ENCODE assay signal across 8 cellular contexts in genomic region chr11:111454561-111455192, GRCh38. TPM values are rescaled to one million over a fixed set of nuclear protein-coding genes. Genes with fewer than 3 reads are reported as not detected.
DNase-seq lines count a peak whose midpoint lies in the region; ATAC-seq, FAIRE-seq and TF ChIP-seq lines count a peak whose summit lies in the region.

No MANE protein-coding gene starts in this region.

- H3K27me3 Mint-ChIP-seq in CD4-positive, CD25-positive, alpha-beta regulatory T cell: no peaks in the 10 kb centered on the region
- H3K27me3 Mint-ChIP-seq in astrocyte (ENCODE audit: low read depth, unreplicated experiment): peaks cover 33% of the 10 kb centered on the region

- H3K9ac ChIP-seq in SK-N-MC (ENCODE audit: insufficient read length) (no peak overlapping the region), astrocyte (ENCODE audit: low read length) (peak overlapping the region; percentile 21)

- no peak overlapping the region for H3K4me3 ChIP-seq in CD4-positive, CD25-positive, alpha-beta regulatory T cell (ENCODE audit: low read depth, low read length)
- H3K4me3 ChIP-seq in SK-N-MC: no peak overlapping the region
- no peak overlapping the region for H3K4me3 ChIP-seq in astrocyte (ENCODE audit: insufficient read depth, low read depth, low read length)
- H3K4me3 ChIP-seq in iPS-18c (ENCODE audit: insufficient read depth, low read depth, low read length): peak overlapping the region; percentile 36; the same call in 1 of the 2 replicates

- H3K36me3 ChIP-seq in CD4-positive, CD25-positive, alpha-beta regulatory T cell (ENCODE audit: control insufficient read depth, insufficient read depth, low read length): no peaks in the 10 kb centered on the region
- H3K36me3 ChIP-seq in SK-N-MC (ENCODE audit: insufficient read depth, low read length) (no peaks in the 10 kb centered on the region), astrocyte (ENCODE audit: insufficient read depth, low read length) (no peaks in the 10 kb centered on the region)

- no peaks in the 10 kb centered on the region for H3K4me1 Mint-ChIP-seq in CD4-positive, CD25-positive, alpha-beta regulatory T cell
- H3K4me1 Mint-ChIP-seq in astrocyte (ENCODE audit: low read depth, unreplicated experiment): peaks cover 7% of the 10 kb centered on the region

- peak overlapping the region; percentile 76 for H2AFZ ChIP-seq in astrocyte (ENCODE audit: low read depth, low read length)

- H3K79me2 ChIP-seq in astrocyte (ENCODE audit: insufficient read depth, low read length): no peaks in the 10 kb centered on the region

- no peak overlapping the region for H3K4me3 Mint-ChIP-seq in CD4-positive, CD25-positive, alpha-beta regulatory T cell
- H3K4me3 Mint-ChIP-seq in astrocyte (ENCODE audit: unreplicated experiment): no peak overlapping the region

- FAIRE-seq in astrocyte (lab: Jason Lieb, UNC): no peak

- TF ChIP-seq CTCF in astrocyte (IDR thresholded peaks at IDR 0.05; ENCODE audit: insufficient read depth, low read depth, low read length): no peak

- no peaks in the 10 kb centered on the region for H3K9me3 ChIP-seq in CD4-positive, CD25-positive, alpha-beta regulatory T cell (ENCODE audit: control insufficient read depth in 2 of 2, low read length in 2 of 2)
- H3K9me3 ChIP-seq in SK-N-MC (ENCODE audit: low read depth, low read length): no peaks in the 10 kb centered on the region
- H3K9me3 ChIP-seq in astrocyte (ENCODE audit: insufficient read depth, low read depth, low read length): no peaks in the 10 kb centered on the region
- H3K9me3 ChIP-seq in iPS-18c (ENCODE audit: control insufficient read depth, insufficient read depth, low read length): no peaks in the 10 kb centered on the region

- peak overlapping the region; percentile 28 for H3K4me2 ChIP-seq in astrocyte (ENCODE audit: low read length)

- no peaks in the 10 kb centered on the region for H3K36me3 Mint-ChIP-seq in CD4-positive, CD25-positive, alpha-beta regulatory T cell
- peaks cover 5% of the 10 kb centered on the region for H3K36me3 Mint-ChIP-seq in astrocyte (ENCODE audit: low read depth, unreplicated experiment)

- ATAC-seq in CD4-positive, CD25-positive, alpha-beta regulatory T cell (ENCODE audit: low read depth in 2 of 2): peak; percentile 58 to 60
- ATAC-seq in HG02840 (IDR thresholded peaks at IDR 0.05; ENCODE audit: low FRiP score, unreplicated experiment): no peak

- H3K27me3 ChIP-seq in CD4-positive, CD25-positive, alpha-beta regulatory T cell (ENCODE audit: control insufficient read depth, insufficient read depth, low read length): peaks cover 3% of the 10 kb centered on the region
- H3K27me3 ChIP-seq in astrocyte (ENCODE audit: insufficient read depth, low read length): no peaks in the 10 kb centered on the region

- no peaks in the 10 kb centered on the region for H3K4me1 ChIP-seq in CD4-positive, CD25-positive, alpha-beta regulatory T cell (ENCODE audit: control insufficient read depth, insufficient read depth, low read length, poor library complexity, severe bottlenecking)
- peaks cover 6% of the 10 kb centered on the region for H3K4me1 ChIP-seq in astrocyte (ENCODE audit: insufficient read depth, low read length)

- H3K27ac Mint-ChIP-seq in CD4-positive, CD25-positive, alpha-beta regulatory T cell: no peak overlapping the region
- peak overlapping the region; percentile 34 for H3K27ac Mint-ChIP-seq in astrocyte (ENCODE audit: unreplicated experiment)

- H4K20me1 ChIP-seq in astrocyte (ENCODE audit: insufficient read depth, low read length): no peaks in the 10 kb centered on the region

- peak in 2 of 3 donors; percentile 23 to 58 for DNase-seq in CD4-positive, CD25-positive, alpha-beta regulatory T cell
- DNase-seq in HT-29 (ENCODE audit: low spot score) (peak; percentile 54), SK-N-MC (ENCODE audit: low read depth, low spot score) (peak; percentile 6), astrocyte (ENCODE audit: low read depth) (peak; percentile 34), GF-D8 (lab: John Stamatoyannopoulos, UW) (no peak)
- peak; percentile 8 to 63 (median 35) for DNase-seq in stimulated activated CD4-positive, alpha-beta T cell treated with anti-CD3 and anti-CD28 coated beads, TNF-alpha, amount 100 ng/mL, for 24 hours (ENCODE audit: low read depth in 3 of 3)

- H3K27ac ChIP-seq in CD4-positive, CD25-positive, alpha-beta regulatory T cell (ENCODE audit: insufficient read depth, low read length, poor library complexity, severe bottlenecking): no peak overlapping the region
- H3K27ac ChIP-seq in SK-N-MC (no peak overlapping the region), astrocyte (ENCODE audit: low read depth, low read length) (no peak overlapping the region)

- H3K9me3 Mint-ChIP-seq in CD4-positive, CD25-positive, alpha-beta regulatory T cell: no peaks in the 10 kb centered on the region
- H3K9me3 Mint-ChIP-seq in astrocyte (ENCODE audit: unreplicated experiment): no peaks in the 10 kb centered on the region

RNA-seq across cellular contexts. Expression of gene BTG4, which starts 57.5 kb away (rescaled TPM):
- not detected for total RNA-seq in CD4-positive, CD25-positive, alpha-beta regulatory T cell
- polyA plus RNA-seq in CD4-positive, CD25-positive, alpha-beta regulatory T cell: under 1 TPM in 1 of 4 donors, not detected in 3; 0.23 TPM
- total RNA-seq in HT-29 (2014; rRNA removed; shearing (Covaris generic)): not detected in 2 replicates
- total RNA-seq in astrocyte: 0.50 and 0.55 TPM in 2 replicates

RNA-seq across cellular contexts. Expression of gene HOATZ, which starts 59.9 kb away (rescaled TPM):
- not detected for total RNA-seq in CD4-positive, CD25-positive, alpha-beta regulatory T cell
- polyA plus RNA-seq in CD4-positive, CD25-positive, alpha-beta regulatory T cell: not detected
- total RNA-seq in HT-29 (2014; rRNA removed; shearing (Covaris generic)): not detected in 2 replicates
- total RNA-seq in astrocyte: 0.43 TPM in 2 replicates
